Comparison of ENCODE assay signal across 17 cellular contexts in the genomic region with DNA sequence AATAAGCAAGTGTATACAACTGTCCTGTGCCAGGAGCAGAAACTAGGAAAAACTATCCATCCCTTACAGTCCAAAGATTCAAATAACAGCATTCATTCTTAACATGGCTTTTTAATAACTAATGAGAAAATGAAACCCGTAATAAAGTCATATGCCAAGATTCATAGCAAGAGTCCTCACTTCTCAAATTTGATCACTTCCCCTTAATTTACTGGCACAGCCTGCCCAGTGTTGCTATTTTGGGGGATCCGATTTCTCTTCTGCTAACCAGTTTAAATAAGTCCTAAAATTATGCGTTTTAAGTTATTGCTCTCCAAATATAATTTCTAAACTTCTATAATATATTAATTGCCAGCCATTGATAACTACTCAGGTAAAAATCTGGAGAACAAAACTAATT.
DNase-seq lines count a peak whose midpoint lies in the region; ATAC-seq, FAIRE-seq and TF ChIP-seq lines count a peak whose summit lies in the region.
"Had no signal": no experiment of that assay in that cellular context is flagged by ENCODE, and none has a peak within 500 bp of the region (broad histone marks: within the 10 kb centered on the region; RNA-seq: fewer than 3 reads in every experiment).

No MANE protein-coding gene starts in this region.

- no peak overlapping the region for H3K4me3 ChIP-seq in lower leg skin (ENCODE audit: low read depth, poor library complexity, severe bottlenecking)
- H3K4me3 ChIP-seq in ascending aorta = no peak overlapping the region
- H3K4me3 ChIP-seq: breast epithelium, gastrocnemius medialis had no signal

- H3K27ac ChIP-seq in ascending aorta = no peak overlapping the region
- H3K27ac ChIP-seq: breast epithelium, gastrocnemius medialis had no signal

- no peak overlapping the region for H3K27ac Mint-ChIP-seq in memory B cell
- no peak overlapping the region for H3K27ac Mint-ChIP-seq in activated T-cell treated with anti-CD3 and anti-CD28 coated beads, Interleukin-2, amount 50 U/mL, for 24 hours
- H3K27ac Mint-ChIP-seq: activated CD4-positive, alpha-beta memory T cell treated with anti-CD3 and anti-CD28 coated beads for 36 hours; endodermal cell had no signal

- H3K27me3 ChIP-seq in ascending aorta = no peaks in the 10 kb centered on the region
- H3K27me3 ChIP-seq: breast epithelium, gastrocnemius medialis had no signal

- ATAC-seq in GM18520 (IDR thresholded peaks at IDR 0.05; ENCODE audit: unreplicated experiment) = peak; percentile 63
- ATAC-seq in HG03520 (IDR thresholded peaks at IDR 0.05; ENCODE audit: unreplicated experiment) = peak; percentile 62
- peak; percentile 97 for ATAC-seq in memory B cell (ENCODE audit: low read depth)
- ATAC-seq: gastrocnemius medialis had no signal

- no peak for TF ChIP-seq CTCF in lower leg skin (IDR thresholded peaks at IDR 0.05)
- TF ChIP-seq CTCF in ascending aorta (IDR thresholded peaks at IDR 0.05) = no peak

- H3K4me1 ChIP-seq in ascending aorta = no peaks in the 10 kb centered on the region
- H3K4me1 ChIP-seq: breast epithelium, gastrocnemius medialis had no signal

- 88 to 89% methylated on average over 3 of the region's 3 CpGs for WGBS in lower leg skin, 2 donors

- no peaks in the 10 kb centered on the region for H3K36me3 Mint-ChIP-seq in memory B cell
- H3K36me3 Mint-ChIP-seq in activated T-cell treated with anti-CD3 and anti-CD28 coated beads, Interleukin-2, amount 50 U/mL, for 24 hours (ENCODE audit: low read depth) = no peaks in the 10 kb centered on the region
- H3K36me3 Mint-ChIP-seq: activated CD4-positive, alpha-beta memory T cell treated with anti-CD3 and anti-CD28 coated beads for 36 hours had no signal

- FAIRE-seq in H54 (lab: Jason Lieb, UNC) = peak; percentile 50

- no peaks in the 10 kb centered on the region for H3K9me3 ChIP-seq in ascending aorta
- H3K9me3 ChIP-seq: breast epithelium, gastrocnemius medialis had no signal

- no peaks in the 10 kb centered on the region for H3K27me3 Mint-ChIP-seq in memory B cell
- H3K27me3 Mint-ChIP-seq in activated T-cell treated with anti-CD3 and anti-CD28 coated beads, Interleukin-2, amount 50 U/mL, for 24 hours = no peaks in the 10 kb centered on the region
- H3K27me3 Mint-ChIP-seq: activated CD4-positive, alpha-beta memory T cell treated with anti-CD3 and anti-CD28 coated beads for 36 hours had no signal

- no peak for DNase-seq in H54 (ENCODE audit: insufficient read length, low spot score)
- peak in 1 of 2 donors; percentile 32 for DNase-seq in memory B cell (ENCODE audit: low spot score in 2 of 2)
- DNase-seq in lower leg skin (ENCODE audit: low spot score in 2 of 2) = no peak
- no peak for DNase-seq in ascending aorta (ENCODE audit: low spot score in 2 of 2)
- DNase-seq in activated T-cell treated with anti-CD3 and anti-CD28 coated beads, Interleukin-2, amount 50 U/mL, for 24 hours = no peak
- no peak for DNase-seq in HK-2 (ENCODE audit: unreplicated experiment)
- DNase-seq: activated naive CD4-positive, alpha-beta T cell; endodermal cell; gastrocnemius medialis; islet precursor cell; NCI-H1092; NCI-H446; T-helper 9 cell had no signal

- H3K36me3 ChIP-seq in ascending aorta = no peaks in the 10 kb centered on the region
- H3K36me3 ChIP-seq: breast epithelium, gastrocnemius medialis had no signal

- H3K4me1 Mint-ChIP-seq in memory B cell = no peaks in the 10 kb centered on the region
- H3K4me1 Mint-ChIP-seq in activated T-cell treated with anti-CD3 and anti-CD28 coated beads, Interleukin-2, amount 50 U/mL, for 24 hours (ENCODE audit: low read depth) = peaks cover 24% of the 10 kb centered on the region
- H3K4me1 Mint-ChIP-seq: endodermal cell had no signal

- no peak overlapping the region for H3K4me3 Mint-ChIP-seq in memory B cell
- H3K4me3 Mint-ChIP-seq in activated T-cell treated with anti-CD3 and anti-CD28 coated beads, Interleukin-2, amount 50 U/mL, for 24 hours = no peak overlapping the region
- H3K4me3 Mint-ChIP-seq: activated CD4-positive, alpha-beta memory T cell treated with anti-CD3 and anti-CD28 coated beads for 36 hours; endodermal cell had no signal

- H3K9me3 Mint-ChIP-seq in memory B cell = no peaks in the 10 kb centered on the region
- no peaks in the 10 kb centered on the region for H3K9me3 Mint-ChIP-seq in activated T-cell treated with anti-CD3 and anti-CD28 coated beads, Interleukin-2, amount 50 U/mL, for 24 hours
- H3K9me3 Mint-ChIP-seq: activated CD4-positive, alpha-beta memory T cell treated with anti-CD3 and anti-CD28 coated beads for 36 hours; endodermal cell had no signal

- intact Hi-C loops in lower leg skin (cut with DNase I; ENCODE audit: low total_unique reads) (no loop called here), ascending aorta (cut with DNase I) (no loop called here)

- no peak for TF ChIP-seq POLR2A in H54 (IDR thresholded peaks at IDR 0.05; ENCODE audit: low read depth, low read length)
- no peak for TF ChIP-seq POLR2A in lower leg skin (IDR thresholded peaks at IDR 0.05)
